ENCODE assay signal across 24 cellular contexts in the genomic region with DNA sequence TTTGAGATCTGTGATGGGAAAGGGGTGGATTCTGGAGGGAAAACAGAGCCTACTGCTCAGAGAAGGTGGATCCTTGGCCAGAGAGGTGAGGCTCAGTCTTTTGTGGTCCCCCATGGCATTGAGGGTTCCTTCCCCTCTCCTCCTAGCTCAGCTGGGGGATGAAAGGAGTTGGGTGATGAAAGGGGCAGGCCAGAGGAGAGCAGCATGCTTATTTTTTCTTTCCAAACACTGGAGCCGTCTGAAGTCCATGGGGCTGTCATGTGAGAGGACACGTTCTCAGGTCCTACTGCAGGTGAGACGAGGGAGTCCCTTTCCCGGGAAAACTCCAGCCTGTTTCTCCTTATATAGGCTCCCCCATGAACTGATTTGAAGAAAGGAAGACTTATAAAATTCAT.
DNase-seq lines count a peak whose midpoint lies in the region; ATAC-seq and TF ChIP-seq lines count a peak whose summit lies in the region.
"Had no signal": no experiment of that assay in that cellular context is flagged by ENCODE, and none has a peak within 500 bp of the region (broad histone marks: within the 10 kb centered on the region; RNA-seq: fewer than 3 reads in every experiment).

No MANE protein-coding gene starts in this region.

- TF ChIP-seq CTCF in right atrium auricular region (IDR thresholded peaks at IDR 0.05) (no peak), vagina (IDR thresholded peaks at IDR 0.05) (no peak), GM20000 (IDR thresholded peaks at IDR 0.05; ENCODE audit: extremely low read depth, missing control alignments) (no peak)

- H3K9me3 Mint-ChIP-seq in activated CD4-positive, alpha-beta T cell treated with anti-CD3 and anti-CD28 coated beads, Interleukin-2, amount 10 ng/mL, durations not matched to agents 7 days and 5 days, result no peaks in the 10 kb centered on the region

- CTCF ChIA-PET in activated CD4-positive, alpha-beta T cell treated with anti-CD3 and anti-CD28 coated beads, Interleukin-2, amount 10 ng/mL, durations not matched to agents 7 days and 5 days (lab: Charles Lee), result no interaction called here

- H3K4me1 ChIP-seq in right atrium auricular region (peaks cover 0 to 59% of the 10 kb centered on the region in 2 donors), vagina (no peaks in the 10 kb centered on the region)
- H3K4me1 ChIP-seq: Peyer's patch had no signal

- H3K4me3 Mint-ChIP-seq in activated CD4-positive, alpha-beta T cell treated with anti-CD3 and anti-CD28 coated beads, Interleukin-2, amount 10 ng/mL, durations not matched to agents 7 days and 5 days, result no peak overlapping the region
- H3K4me3 Mint-ChIP-seq: CD4-positive, alpha-beta memory T cell had no signal

- no peak overlapping the region for H3K27ac Mint-ChIP-seq in activated CD4-positive, alpha-beta T cell treated with anti-CD3 and anti-CD28 coated beads, Interleukin-2, amount 10 ng/mL, durations not matched to agents 7 days and 5 days
- H3K27ac Mint-ChIP-seq: CD4-positive, alpha-beta memory T cell had no signal

- H3K27me3 ChIP-seq in right atrium auricular region (no peaks in the 10 kb centered on the region), vagina (no peaks in the 10 kb centered on the region)
- H3K27me3 ChIP-seq: BLaER1 treated with 17β-estradiol and CSF1 and Interleukin-3, amounts not matched to agents 10 nM and 100 nM; Peyer's patch; SJCRH30 had no signal

- H3K36me3 ChIP-seq in right atrium auricular region (peaks cover 52% of the 10 kb centered on the region), vagina (no peaks in the 10 kb centered on the region)
- H3K36me3 ChIP-seq: BLaER1 treated with 17β-estradiol and CSF1 and Interleukin-3, amounts not matched to agents 10 nM and 100 nM; Peyer's patch had no signal

- peak overlapping the region; percentile 78 to 97 for H3K27ac ChIP-seq in right atrium auricular region
- no peak overlapping the region for H3K27ac ChIP-seq in vagina
- H3K27ac ChIP-seq: 22Rv1; BLaER1 treated with 17β-estradiol and CSF1 and Interleukin-3, amounts not matched to agents 10 nM and 100 nM; Peyer's patch had no signal

- H3K4me1 Mint-ChIP-seq in activated CD4-positive, alpha-beta T cell treated with anti-CD3 and anti-CD28 coated beads, Interleukin-2, amount 10 ng/mL, durations not matched to agents 7 days and 5 days, result no peaks in the 10 kb centered on the region
- H3K4me1 Mint-ChIP-seq: CD4-positive, alpha-beta memory T cell had no signal

- no peak for TF ChIP-seq POLR2A in vagina (IDR thresholded peaks at IDR 0.05)

- no peak for ATAC-seq in left ventricle myocardium superior

- intact Hi-C loops in left ventricle myocardium superior (cut with micrococcal nuclease) (no loop called here), vagina (cut with DNase I) (no loop called here)

- DNase-seq in activated CD4-positive, alpha-beta T cell treated with anti-CD3 and anti-CD28 coated beads, Interleukin-2, amount 10 ng/mL, durations not matched to agents 7 days and 5 days, result peak; percentile 2
- DNase-seq in activated CD4-positive, alpha-beta T cell treated with anti-CD3 and anti-CD28 coated beads, Interleukin-2, amount 50 U/mL, for 48 hours, result no peak
- DNase-seq in right atrium auricular region (ENCODE audit: low spot score) (peak; percentile 38), left ventricle myocardium superior (no peak), mucosa of gallbladder (ENCODE audit: low spot score) (peak; percentile 2), vagina (ENCODE audit: extremely low spot score in 2 of 2) (peak; percentile 54 to 61), NCI-H748 (lab: John Stamatoyannopoulos, UW; ENCODE audit: unreplicated experiment) (no peak), GM20000 (ENCODE audit: low spot score) (no peak)
- DNase-seq: CD4-positive, alpha-beta memory T cell; DMS153; GOT3; HCEC 1CT; Karpas-422; MV-4-11; NCI-H1105 treated with DMSO at 0.1 percent for 48 hours; NCI-H2029 treated with DMSO at 0.1 percent for 48 hours; NCI-H226; NCI-H510A treated with DMSO at 0.1 percent for 48 hours; NCI-H774; NK-92 treated with Interleukin-12 subunit alpha and Interleukin-12 subunit beta, amount 100 ng/mL, for 24 hours; SJCRH30 had no signal

- H3K4me3 ChIP-seq in right atrium auricular region (no peak overlapping the region), vagina (no peak overlapping the region)
- H3K4me3 ChIP-seq: BLaER1 treated with 17β-estradiol and CSF1 and Interleukin-3, amounts not matched to agents 10 nM and 100 nM; Peyer's patch; SJCRH30 had no signal

- POLR2A ChIA-PET in activated CD4-positive, alpha-beta T cell treated with anti-CD3 and anti-CD28 coated beads, Interleukin-2, amount 10 ng/mL, durations not matched to agents 7 days and 5 days (lab: Charles Lee), result no interaction called here

- H3K9me3 ChIP-seq in right atrium auricular region (no peaks in the 10 kb centered on the region), vagina (no peaks in the 10 kb centered on the region)
- H3K9me3 ChIP-seq: Peyer's patch, SJCRH30 had no signal

- H3K36me3 Mint-ChIP-seq in activated CD4-positive, alpha-beta T cell treated with anti-CD3 and anti-CD28 coated beads, Interleukin-2, amount 10 ng/mL, durations not matched to agents 7 days and 5 days (ENCODE audit: low read depth), result no peaks in the 10 kb centered on the region
- H3K36me3 Mint-ChIP-seq: CD4-positive, alpha-beta memory T cell had no signal

- H3K27me3 Mint-ChIP-seq in activated CD4-positive, alpha-beta T cell treated with anti-CD3 and anti-CD28 coated beads, Interleukin-2, amount 10 ng/mL, durations not matched to agents 7 days and 5 days, result no peaks in the 10 kb centered on the region

Comparison
In these comparisons a context has a peak if more than half of its experiments do, and no peak if none do; other contexts are left out.
1. DNase-seq: peak in activated CD4-positive, alpha-beta T cell treated with anti-CD3 and anti-CD28 coated beads, Interleukin-2, amount 10 ng/mL, durations not matched to agents 7 days and 5 days (single experiment), right atrium auricular region (single experiment), mucosa of gallbladder (single experiment) and vagina (2 of 2); none in activated CD4-positive, alpha-beta T cell treated with anti-CD3 and anti-CD28 coated beads, Interleukin-2, amount 50 U/mL, for 48 hours (0 of 2), left ventricle myocardium superior (single experiment), NCI-H748 (single experiment) and GM20000 (single experiment).